21 cellular contexts compared by ENCODE assay signal in the genomic region with DNA sequence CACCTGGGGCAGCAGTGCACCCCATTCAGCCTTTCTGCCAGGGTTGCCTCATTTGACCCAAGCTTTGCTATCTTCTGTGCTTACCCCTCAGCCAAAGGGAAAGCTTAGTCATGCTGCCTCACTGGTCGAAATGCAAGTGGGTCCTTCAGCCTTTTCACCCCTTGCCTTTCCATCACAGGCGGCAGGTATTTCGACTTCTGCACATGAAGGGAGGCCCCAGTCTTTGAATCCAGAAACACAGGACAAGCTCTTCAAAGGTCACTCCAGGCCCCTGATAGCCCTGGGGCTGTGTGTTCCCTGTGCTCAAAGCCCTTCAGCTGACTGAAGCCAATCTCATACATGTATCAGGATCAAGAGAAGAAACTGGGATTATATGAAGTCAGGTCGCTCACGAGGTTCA.
"Had no signal": no experiment of that assay in that cellular context is flagged by ENCODE, and none has a peak within 500 bp of the region (broad histone marks: within the 10 kb centered on the region; RNA-seq: fewer than 3 reads in every experiment).

No MANE protein-coding gene starts in this region.

- H3K27ac Mint-ChIP-seq: activated CD4-positive, alpha-beta memory T cell treated with anti-CD3 and anti-CD28 coated beads for 36 hours; activated naive CD4-positive, alpha-beta T cell treated with anti-CD3 and anti-CD28 coated beads, Interleukin-2, amount 50 U/mL, for 24 hours; natural killer cell; T-helper 1 cell treated with Interleukin-12 subunit alpha and Interleukin-12 subunit beta and Interleukin-4 antibody, amounts not matched to agents 30 μg/mL and 1 μg/mL, for 36 hours had no signal

- H3K27me3 ChIP-seq: adrenal gland, heart left ventricle, transverse colon had no signal

- DNase-seq: activated CD4-positive, alpha-beta memory T cell treated with anti-CD3 and anti-CD28 coated beads for 36 hours; activated CD4-positive, alpha-beta T cell treated with anti-CD3 and anti-CD28 coated beads for 1 hour; activated effector memory CD4-positive, alpha-beta T cell treated with anti-CD3 and anti-CD28 coated beads, Interleukin-2, amount 50 U/mL, for 16 hours; activated T-cell treated with anti-CD3 and anti-CD28 coated beads, Interleukin-2, amount 50 U/mL, for 4 hours; adrenal gland; effector memory CD4-positive, alpha-beta T cell; foreskin melanocyte; mesendoderm; natural killer cell; nucleus accumbens; small intestine; stimulated activated CD4-positive, alpha-beta T cell treated with anti-CD3 and anti-CD28 coated beads, Interleukin-4, amount 100 ng/mL, for 4 hours; stimulated activated CD8-positive, alpha-beta memory T cell treated with anti-CD3 and anti-CD28 coated beads, Interleukin-4, amount 100 ng/mL, for 48 hours; stimulated activated naive CD4-positive, alpha-beta T cell treated with Interleukin-2 at 50 U/mL for 16 hours; substantia nigra; transverse colon had no signal

- H3K4me3 Mint-ChIP-seq: activated CD4-positive, alpha-beta memory T cell treated with anti-CD3 and anti-CD28 coated beads for 36 hours; activated naive CD4-positive, alpha-beta T cell treated with anti-CD3 and anti-CD28 coated beads, Interleukin-2, amount 50 U/mL, for 24 hours; activated T-cell treated with anti-CD3 and anti-CD28 coated beads, Interleukin-2, amount 50 U/mL, for 4 hours; central memory CD8-positive, alpha-beta T cell; natural killer cell; T-helper 1 cell treated with Interleukin-12 subunit alpha and Interleukin-12 subunit beta and Interleukin-4 antibody, amounts not matched to agents 30 μg/mL and 1 μg/mL, for 36 hours had no signal

- H3K27ac ChIP-seq: adrenal gland, transverse colon, VCaP had no signal

- H3K4me3 ChIP-seq: adrenal gland, heart left ventricle, transverse colon had no signal

- H3K36me3 ChIP-seq: adrenal gland, heart left ventricle, transverse colon had no signal

- H3K4me1 Mint-ChIP-seq: activated naive CD4-positive, alpha-beta T cell treated with anti-CD3 and anti-CD28 coated beads, Interleukin-2, amount 50 U/mL, for 24 hours; central memory CD8-positive, alpha-beta T cell; natural killer cell had no signal

- ATAC-seq: activated T-cell treated with anti-CD3 and anti-CD28 coated beads, Interleukin-2, amount 50 U/mL, for 4 hours; natural killer cell had no signal

- H3K9me3 ChIP-seq: adrenal gland, transverse colon had no signal

- H3K9me3 Mint-ChIP-seq: central memory CD8-positive, alpha-beta T cell; natural killer cell had no signal

- H3K4me1 ChIP-seq: adrenal gland, transverse colon had no signal
